ENCODE assay signal across 1 cellular context in the genomic region with DNA sequence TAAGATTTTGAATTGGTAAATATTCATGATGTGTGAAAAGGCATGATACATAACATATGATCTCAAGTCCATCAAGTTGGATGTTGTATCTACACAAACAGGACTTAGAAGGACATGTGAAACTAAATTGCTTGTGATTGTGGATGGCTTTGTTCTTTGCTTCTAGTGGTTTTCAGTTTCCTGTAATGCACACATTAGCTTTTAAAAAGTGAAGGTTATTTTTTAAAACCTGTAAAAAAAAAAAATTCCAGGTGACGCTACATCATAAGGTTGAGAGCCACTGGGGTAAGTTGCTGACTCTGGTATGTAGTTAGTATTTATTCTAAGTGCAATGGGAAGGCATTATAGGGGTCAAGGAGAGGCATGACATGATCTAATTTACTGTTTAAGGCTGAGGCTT.
TF ChIP-seq lines count a peak whose summit lies in the region.

No MANE protein-coding gene starts in this region.

TF ChIP-seq in K562, 482 proteins besides CTCF, POLR2A, EP300 and RAD21:
- TF ChIP-seq, protein P1, sequence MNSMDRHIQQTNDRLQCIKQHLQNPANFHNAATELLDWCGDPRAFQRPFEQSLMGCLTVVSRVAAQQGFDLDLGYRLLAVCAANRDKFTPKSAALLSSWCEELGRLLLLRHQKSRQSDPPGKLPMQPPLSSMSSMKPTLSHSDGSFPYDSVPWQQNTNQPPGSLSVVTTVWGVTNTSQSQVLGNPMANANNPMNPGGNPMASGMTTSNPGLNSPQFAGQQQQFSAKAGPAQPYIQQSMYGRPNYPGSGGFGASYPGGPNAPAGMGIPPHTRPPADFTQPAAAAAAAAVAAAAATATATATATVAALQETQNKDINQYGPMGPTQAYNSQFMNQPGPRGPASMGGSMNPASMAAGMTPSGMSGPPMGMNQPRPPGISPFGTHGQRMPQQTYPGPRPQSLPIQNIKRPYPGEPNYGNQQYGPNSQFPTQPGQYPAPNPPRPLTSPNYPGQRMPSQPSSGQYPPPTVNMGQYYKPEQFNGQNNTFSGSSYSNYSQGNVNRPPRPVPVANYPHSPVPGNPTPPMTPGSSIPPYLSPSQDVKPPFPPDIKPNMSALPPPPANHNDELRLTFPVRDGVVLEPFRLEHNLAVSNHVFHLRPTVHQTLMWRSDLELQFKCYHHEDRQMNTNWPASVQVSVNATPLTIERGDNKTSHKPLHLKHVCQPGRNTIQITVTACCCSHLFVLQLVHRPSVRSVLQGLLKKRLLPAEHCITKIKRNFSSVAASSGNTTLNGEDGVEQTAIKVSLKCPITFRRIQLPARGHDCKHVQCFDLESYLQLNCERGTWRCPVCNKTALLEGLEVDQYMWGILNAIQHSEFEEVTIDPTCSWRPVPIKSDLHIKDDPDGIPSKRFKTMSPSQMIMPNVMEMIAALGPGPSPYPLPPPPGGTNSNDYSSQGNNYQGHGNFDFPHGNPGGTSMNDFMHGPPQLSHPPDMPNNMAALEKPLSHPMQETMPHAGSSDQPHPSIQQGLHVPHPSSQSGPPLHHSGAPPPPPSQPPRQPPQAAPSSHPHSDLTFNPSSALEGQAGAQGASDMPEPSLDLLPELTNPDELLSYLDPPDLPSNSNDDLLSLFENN (IDR thresholded peaks at IDR 0.05; ENCODE audit: low read depth in 2 of 2, low read length in 2 of 2), result no peak
- TF ChIP-seq NCOA1 (IDR thresholded peaks at IDR 0.05; ENCODE audit: low read depth) (no peak), ZNF778 (CRISPR knock-in tag; IDR thresholded peaks at IDR 0.05) (no peak), ZNF766 (CRISPR knock-in tag; conservative IDR thresholded peaks at IDR 0.05) (no peak), TSC22D4 (tag; IDR thresholded peaks at IDR 0.05) (no peak), SMARCB1 (IDR thresholded peaks at IDR 0.05; ENCODE audit: insufficient read length, low read depth) (no peak), CEBPB (tag; IDR thresholded peaks at IDR 0.05) (no peak)
TF ChIP-seq in K562: peak in this region for 0.
